ENCODE assay signal across 9 cellular contexts in genomic region chr7:142866361-142867096, GRCh38. TPM values are rescaled to one million over a fixed set of nuclear protein-coding genes. Genes with fewer than 3 reads are reported as not detected.
DNase-seq lines count a peak whose midpoint lies in the region; ATAC-seq and TF ChIP-seq lines count a peak whose summit lies in the region.
"Had no signal": no experiment of that assay in that cellular context is flagged by ENCODE, and none has a peak within 500 bp of the region (broad histone marks: within the 10 kb centered on the region; RNA-seq: fewer than 3 reads in every experiment).

No MANE protein-coding gene starts in this region.

- H3K36me3 ChIP-seq in BJ (ENCODE audit: control insufficient read depth, insufficient read depth, low read length) (no peaks in the 10 kb centered on the region; the same call in 1 of the 2 replicates), HAP-1 (replicated peaks) (no peaks in the 10 kb centered on the region), smooth muscle cell (ENCODE audit: low read depth) (no peaks in the 10 kb centered on the region)

- intact Hi-C loops in head of caudate nucleus (cut with DNase I), result no loop called here

- no peaks in the 10 kb centered on the region for H4K20me1 ChIP-seq in smooth muscle cell (ENCODE audit: low read depth)

- peak; percentile 28 for ATAC-seq in T-helper 17 cell
- no peak for ATAC-seq in HG03175 (IDR thresholded peaks at IDR 0.05; ENCODE audit: unreplicated experiment)

- no peak overlapping the region for H3K27ac ChIP-seq in smooth muscle cell (ENCODE audit: low read depth)

- H3K9me3 ChIP-seq in HAP-1, result no peaks in the 10 kb centered on the region
- H3K9me3 ChIP-seq in T-helper 17 cell (ENCODE audit: control insufficient read depth, low read length, poor library complexity, severe bottlenecking), result no peaks in the 10 kb centered on the region
- H3K9me3 ChIP-seq in smooth muscle cell (replicated peaks; ENCODE audit: low read depth), result no peaks in the 10 kb centered on the region

- CTCF ChIA-PET in BJ (lab: Yijun Ruan, JAX), result interaction anchor here (0.7 to 1.9 kb wide), 9 partner anchors 9 to 331 kb away, joined by 3 to 11 read pairs (median 5); partner anchors contain the start of gene EPHB6

- H3K4me3 ChIP-seq in BJ (ENCODE audit: low read depth, low read length) (no peak overlapping the region), HAP-1 (no peak overlapping the region), smooth muscle cell (no peak overlapping the region)

- no peak overlapping the region for H3K4me3 Mint-ChIP-seq in T-helper 17 cell

- H2AFZ ChIP-seq in smooth muscle cell (ENCODE audit: low read depth), result no peak overlapping the region

- no peak overlapping the region for H3K9ac ChIP-seq in smooth muscle cell (ENCODE audit: low read depth)

- H3K4me1 ChIP-seq in HAP-1, result peaks cover 4% of the 10 kb centered on the region; the same call in 1 of the 2 replicates
- H3K4me1 ChIP-seq in smooth muscle cell (ENCODE audit: low read depth), result no peaks in the 10 kb centered on the region

- 75% methylated on average over 18 of the region's 18 CpGs for WGBS in smooth muscle cell (ENCODE audit: low lambda C conversion rate)

- DNase-seq in BJ (ENCODE audit: low read depth) (no peak), HAP-1 (ENCODE audit: low spot score in 2 of 2) (peak; percentile 18 to 65), T-helper 17 cell (no peak), head of caudate nucleus (peak in 29 of 42 donors; percentile 25 to 83 (median 62)), smooth muscle cell (lab: John Stamatoyannopoulos, UW; ENCODE audit: unreplicated experiment) (no peak), GDM1 (lab: John Stamatoyannopoulos, UW) (no peak), SIG-M5 (lab: John Stamatoyannopoulos, UW) (no peak)

- H3K4me2 ChIP-seq in smooth muscle cell, result no peak overlapping the region

- no peaks in the 10 kb centered on the region; the same call in 1 of the 2 replicates for H3K27me3 ChIP-seq in BJ (ENCODE audit: control insufficient read depth, insufficient read depth, low read length)
- H3K27me3 ChIP-seq in HAP-1 (ENCODE audit: low read depth), result 0 out of 2 replicates have a peak, but pooled peaks cover 4% of the 10 kb centered on the region
- H3K27me3 ChIP-seq in smooth muscle cell (ENCODE audit: low read depth), result peaks cover 4% of the 10 kb centered on the region

- H3K27ac Mint-ChIP-seq in T-helper 17 cell, result no peak overlapping the region

- in situ Hi-C loops in HAP-1 (cut with MboI; ENCODE audit: low sequenced_read_pairs), result no loop called here

- peaks cover 8% of the 10 kb centered on the region for H3K4me1 Mint-ChIP-seq in T-helper 17 cell

- POLR2A ChIA-PET in BJ (lab: Charles Lee), result no interaction called here

- H3F3A ChIP-seq in smooth muscle cell (ENCODE audit: low read depth), result no peaks in the 10 kb centered on the region

- H3K27me3 Mint-ChIP-seq in T-helper 17 cell, result no peaks in the 10 kb centered on the region

- TF ChIP-seq CTCF in BJ (IDR thresholded peaks at IDR 0.05; ENCODE audit: insufficient read depth, low read depth, low read length) (peak; percentile 70), smooth muscle cell (IDR thresholded peaks at IDR 0.05; ENCODE audit: borderline replicate concordance, insufficient read depth, poor library complexity, severe bottlenecking) (peak; percentile 49)

- H3K79me2 ChIP-seq in smooth muscle cell (ENCODE audit: low read depth), result no peaks in the 10 kb centered on the region

- H3K36me3 Mint-ChIP-seq in T-helper 17 cell (ENCODE audit: low read depth), result peaks cover 3% of the 10 kb centered on the region

RNA-seq across cellular contexts. Expression of gene EPHB6, which starts 11.7 kb away (rescaled TPM):
- polyA plus RNA-seq in BJ (2011; rRNA removed) (4.5 and 7.1 TPM in 2 replicates), smooth muscle cell (12.6 and 21.1 TPM in 2 replicates)
- polyA minus RNA-seq in BJ (2011; rRNA and poly(A)+ RNA removed), result 6.7 and 8.0 TPM in 2 replicates
- total RNA-seq in T-helper 17 cell (10 to 100 TPM; 52.3 to 59.9 TPM), smooth muscle cell (4.8 and 15.9 TPM in 2 replicates)

RNA-seq across cellular contexts. Expression of gene TRPV6, which starts 19.0 kb away (rescaled TPM):
- not detected in 2 replicates for polyA plus RNA-seq in BJ (2011; rRNA removed)
- not detected in 2 replicates for polyA minus RNA-seq in BJ (2011; rRNA and poly(A)+ RNA removed)
- not detected for total RNA-seq in T-helper 17 cell
- under 0.01 TPM in 1 of 2 replicates, not detected in the other for total RNA-seq in smooth muscle cell
- polyA plus RNA-seq in smooth muscle cell, result 0.17 and 0.60 TPM in 2 replicates
- total RNA-seq: glomerular endothelial cell had no signal

Comparison
In these comparisons a context has a peak if more than half of its experiments do, and no peak if none do; other contexts are left out.
1. DNase-seq: peak in HAP-1 (2 of 2) and head of caudate nucleus (29 of 42); none in BJ (single experiment), T-helper 17 cell (0 of 3), smooth muscle cell (single experiment), GDM1 (single experiment) and SIG-M5 (single experiment).